1 cellular context compared by ENCODE assay signal in genomic region chr1:218592688-218593087, GRCh38.
TF ChIP-seq lines count a peak whose summit lies in the region.

No MANE protein-coding gene starts in this region.

TF ChIP-seq in HepG2, 621 proteins besides CTCF, POLR2A, EP300 and RAD21 (continued from another document):
- no peak for TF ChIP-seq FOXP4 (CRISPR knock-in tag; IDR thresholded peaks at IDR 0.05)
- no peak for TF ChIP-seq ARID5B (CRISPR knock-in tag; IDR thresholded peaks at IDR 0.05)
- TF ChIP-seq SMAD3 (CRISPR knock-in tag; IDR thresholded peaks at IDR 0.05), result no peak
- no peak for TF ChIP-seq ONECUT2 (CRISPR knock-in tag; IDR thresholded peaks at IDR 0.05)
- TF ChIP-seq IRX3 (CRISPR knock-in tag; IDR thresholded peaks at IDR 0.05; ENCODE audit: borderline replicate concordance, low read depth), result no peak
- no peak for TF ChIP-seq ZKSCAN5 (CRISPR knock-in tag; IDR thresholded peaks at IDR 0.05)
